11 cellular contexts compared by ENCODE assay signal in genomic region chr20:63709149-63709527, GRCh38. TPM values are rescaled to one million over a fixed set of nuclear protein-coding genes. Genes with fewer than 3 reads are reported as not detected.
DNase-seq lines count a peak whose midpoint lies in the region; ATAC-seq and TF ChIP-seq lines count a peak whose summit lies in the region.
"Had no signal": no experiment of that assay in that cellular context is flagged by ENCODE, and none has a peak within 500 bp of the region (broad histone marks: within the 10 kb centered on the region; RNA-seq: fewer than 3 reads in every experiment).

No MANE protein-coding gene starts in this region.

- TF ChIP-seq CTCF in astrocyte of the cerebellum (IDR thresholded peaks at IDR 0.05; ENCODE audit: low read depth, low read length, missing control alignments) (no peak), upper lobe of right lung (IDR thresholded peaks at IDR 0.05) (no peak), transverse colon (IDR thresholded peaks at IDR 0.05) (no peak)

- in situ Hi-C loops in astrocyte of the cerebellum (cut with HindIII; ENCODE audit: low sequenced_read_pairs) (no loop called here), transverse colon (cut with MboI; ENCODE audit: low pct_ligation_motif_present in 1 of 4, low pct_unique_long_range_greater_than_20kb in 1 of 4, low sequenced_read_pairs in 3 of 4) (no loop called here)

- H3K27me3 ChIP-seq in upper lobe of right lung (no peaks in the 10 kb centered on the region), transverse colon (no peaks in the 10 kb centered on the region)

- H3K36me3 ChIP-seq in upper lobe of right lung (peaks cover 67% of the 10 kb centered on the region), transverse colon (peaks cover 0 to 23% (median 11%) of the 10 kb centered on the region in 4 donors)

- intact Hi-C loops in Right ventricle myocardium inferior (cut with DNase I) = no loop called here
- intact Hi-C loops in Right ventricle myocardium superior (cut with DNase I) = no loop called here
- intact Hi-C loops in upper lobe of right lung (cut with DNase I) = no loop called here
- intact Hi-C loops in transverse colon (cut with DNase I; ENCODE audit: low total_unique reads) = loop anchor here (2.0 kb wide), 1 partner anchor 56 kb away; the partner anchor contains the start of gene STMN3

- peak overlapping the region; percentile 80 for H3K4me3 Mint-ChIP-seq in memory B cell

- no peak for TF ChIP-seq EP300 in transverse colon (IDR thresholded peaks at IDR 0.05; ENCODE audit: low read depth)

- no peak for ATAC-seq in Right ventricle myocardium inferior
- no peak for ATAC-seq in Right ventricle myocardium superior (ENCODE audit: poor library complexity)
- ATAC-seq in memory B cell (ENCODE audit: low read depth) = no peak
- no peak for ATAC-seq in upper lobe of right lung
- ATAC-seq in GM18858 (IDR thresholded peaks at IDR 0.05; ENCODE audit: unreplicated experiment) = no peak
- ATAC-seq: right cardiac atrium had no signal

- H3K27me3 Mint-ChIP-seq in memory B cell = no peaks in the 10 kb centered on the region

- WGBS in transverse colon (ENCODE audit: low coverage in 1 of 2), 2 donors = 88% methylated on average over 17 of the region's 17 CpGs; no CpG with 5 or more reads in 1 of the 2 donors

- no peak overlapping the region for H3K27ac Mint-ChIP-seq in memory B cell

- H3K9me3 Mint-ChIP-seq in memory B cell = peaks cover 2% of the 10 kb centered on the region

- H3K9me3 ChIP-seq in upper lobe of right lung = no peaks in the 10 kb centered on the region
- no peaks in the 10 kb centered on the region for H3K9me3 ChIP-seq in transverse colon

- H3K4me3 ChIP-seq in astrocyte of the cerebellum (ENCODE audit: low read depth, low read length) = peak overlapping the region; percentile 83
- H3K4me3 ChIP-seq in upper lobe of right lung = peak overlapping the region; percentile 75
- peak overlapping the region in 2 of 4 donors; percentile 70 to 99 for H3K4me3 ChIP-seq in transverse colon

- peaks cover 27% of the 10 kb centered on the region for H3K36me3 Mint-ChIP-seq in memory B cell

- DNase-seq in Right ventricle myocardium inferior (ENCODE audit: missing footprints) (peak; percentile 37), Right ventricle myocardium superior (no peak), astrocyte of the cerebellum (ENCODE audit: low read depth) (no peak), memory B cell (ENCODE audit: low spot score in 2 of 2) (no peak), upper lobe of right lung (no peak), transverse colon (no peak), cerebellum (ENCODE audit: low spot score) (no peak)
- DNase-seq: DMS79 treated with DMSO at 0.1 percent for 48 hours, NCI-H2227 treated with DMSO at 0.1 percent for 48 hours had no signal

- peaks cover 24% of the 10 kb centered on the region for H3K4me1 ChIP-seq in upper lobe of right lung
- H3K4me1 ChIP-seq in transverse colon = peaks cover 18 to 25% (median 23%) of the 10 kb centered on the region in 4 donors

- H3K27ac ChIP-seq in upper lobe of right lung = no peak overlapping the region
- no peak overlapping the region for H3K27ac ChIP-seq in transverse colon

- H3K4me1 Mint-ChIP-seq in memory B cell = peaks cover 21% of the 10 kb centered on the region

- TF ChIP-seq POLR2A in transverse colon (IDR thresholded peaks at IDR 0.05) = no peak

RNA-seq across cellular contexts. Expression of gene ZGPAT, which starts 1.3 kb away (rescaled TPM):
- 15.1 TPM for total RNA-seq in Right ventricle myocardium inferior
- 16.0 TPM for total RNA-seq in Right ventricle myocardium superior
- total RNA-seq in upper lobe of right lung = 27.6 TPM
- 100 to 1,000 TPM in 2 of 4 donors, 10 to 100 TPM in 2; 29.1 to 346 (median 76.5) TPM for total RNA-seq in transverse colon
- total RNA-seq in cerebellum = 14.3 TPM

RNA-seq across cellular contexts. Expression of gene ARFRP1, which starts 1.4 kb away (rescaled TPM):
- 34.2 TPM for total RNA-seq in Right ventricle myocardium inferior
- total RNA-seq in Right ventricle myocardium superior = 32.2 TPM
- 49.4 TPM for total RNA-seq in upper lobe of right lung
- total RNA-seq in transverse colon = 10 to 100 TPM; 46.2 to 75.4 (median 56.2) TPM
- 17.3 TPM for total RNA-seq in cerebellum

RNA-seq across cellular contexts. Expression of gene TNFRSF6B, which starts 12.7 kb away (rescaled TPM):
- total RNA-seq in Right ventricle myocardium inferior (1.0 TPM), Right ventricle myocardium superior (0.32 TPM), upper lobe of right lung (14.4 TPM), transverse colon (10 to 100 TPM in 3 of 4 donors, 1 to 10 TPM in 1; 4.2 to 34.4 (median 13.6) TPM), cerebellum (0.82 TPM)

RNA-seq across cellular contexts. Expression of gene LIME1, which starts 27.3 kb away (rescaled TPM):
- total RNA-seq in Right ventricle myocardium inferior (1.6 TPM), Right ventricle myocardium superior (1.6 TPM), upper lobe of right lung (7.8 TPM), transverse colon (10 to 100 TPM; 24.4 to 91.1 (median 44.0) TPM), cerebellum (9.3 TPM)

RNA-seq across cellular contexts. Expression of gene SLC2A4RG, which starts 30.4 kb away (rescaled TPM):
- total RNA-seq in Right ventricle myocardium inferior = 97.4 TPM
- total RNA-seq in Right ventricle myocardium superior = 95.0 TPM
- 64.1 TPM for total RNA-seq in upper lobe of right lung
- total RNA-seq in transverse colon = 10 to 100 TPM; 26.3 to 50.2 (median 47.7) TPM
- total RNA-seq in cerebellum = 6.6 TPM
